ENCODE assay signal across 8 cellular contexts in genomic region chr17:58329035-58329807, GRCh38. TPM values are rescaled to one million over a fixed set of nuclear protein-coding genes. Genes with fewer than 3 reads are reported as not detected.
DNase-seq lines count a peak whose midpoint lies in the region; ATAC-seq, FAIRE-seq and TF ChIP-seq lines count a peak whose summit lies in the region.

No MANE protein-coding gene starts in this region.

- peak; percentile 44 to 62 for TF ChIP-seq RAD21 in H1 (IDR thresholded peaks at IDR 0.05 in 1 of 2, conservative IDR thresholded peaks at IDR 0.05 in 1 of 2; ENCODE audit: low read depth in 2 of 2, low read length in 2 of 2)

- peaks cover 4% of the 10 kb centered on the region for H3K9me3 Mint-ChIP-seq in activated CD4-positive, alpha-beta T cell treated with anti-CD3 and anti-CD28 coated beads, Interleukin-2, amount 10 ng/mL, durations not matched to agents 24 days and 14 days

- no peak overlapping the region; the same call in 1 of the 2 replicates for H4K8ac ChIP-seq in H1 (ENCODE audit: extremely low read depth, insufficient read depth, low read length)

- H3K4me1 Mint-ChIP-seq in activated CD4-positive, alpha-beta T cell treated with anti-CD3 and anti-CD28 coated beads, Interleukin-2, amount 10 ng/mL, durations not matched to agents 24 days and 14 days, result peaks cover 45% of the 10 kb centered on the region

- no peak overlapping the region for H2BK5ac ChIP-seq in H1 (ENCODE audit: low read depth, low read length)

- H3K4me3 ChIP-seq in DOHH2 (ENCODE audit: low read length) (peak overlapping the region; percentile 78), H1 (ENCODE audit: extremely low read depth in 1 of 4, insufficient read depth in 2 of 4, low read depth in 3 of 4, low read length in 4 of 4) (peak overlapping the region in 3 of 4 experiments; percentile 7 to 40 (median 21); a peak in 4 of 8 replicates), sigmoid colon (no peak overlapping the region)
- H3K4me3 ChIP-seq in Jurkat, Clone E6-1 (ENCODE audit: low read length), result peak overlapping the region; percentile 100

- TF ChIP-seq POLR2A in H1 (IDR thresholded peaks at IDR 0.05; ENCODE audit: control extremely low read depth in 1 of 2, low read depth in 2 of 2, low read length in 2 of 2), result no peak
- no peak for TF ChIP-seq POLR2A in sigmoid colon (IDR thresholded peaks at IDR 0.05)

- peaks cover 8% of the 10 kb centered on the region for H3K23me2 ChIP-seq in H1 (ENCODE audit: low read depth, low read length)

- H3K27ac ChIP-seq in DOHH2 (ENCODE audit: low read depth, low read length) (peak overlapping the region; percentile 100), H1 (ENCODE audit: low read depth, low read length) (no peak overlapping the region), sigmoid colon (no peak overlapping the region)

- no peak overlapping the region; a peak in 1 of 7 replicates for H3K9ac ChIP-seq in H1 (replicated peaks in 1 of 4; ENCODE audit: extremely low read depth in 1 of 4, low read depth in 3 of 4, low read length in 3 of 4)

- peak overlapping the region; percentile 91 for H3K4me3 Mint-ChIP-seq in activated CD4-positive, alpha-beta T cell treated with anti-CD3 and anti-CD28 coated beads, Interleukin-2, amount 10 ng/mL, durations not matched to agents 24 days and 14 days

- no peak overlapping the region for H2AK5ac ChIP-seq in H1 (ENCODE audit: low read depth, low read length)

- H3K18ac ChIP-seq in H1 (ENCODE audit: extremely low read depth, low read length), result peak overlapping the region; percentile 81; the same call in 1 of the 2 replicates

- CTCF ChIA-PET in H1 (lab: Charles Lee; ENCODE audit: partially characterized antibody), result interaction anchor here (1.9 to 21.9 kb wide), 2 partner anchors 10 to 24 kb away, joined by 7 to 384 read pairs; no protein-coding TSS in a partner anchor

- H3K79me2 ChIP-seq in DOHH2 (ENCODE audit: control insufficient read depth, low read length), result peaks cover 31% of the 10 kb centered on the region
- no peaks in the 10 kb centered on the region for H3K79me2 ChIP-seq in H1 (ENCODE audit: control insufficient read depth in 1 of 2, insufficient read depth in 2 of 2, low read length in 2 of 2)

- peaks cover 52% of the 10 kb centered on the region for H3K36me3 Mint-ChIP-seq in activated CD4-positive, alpha-beta T cell treated with anti-CD3 and anti-CD28 coated beads, Interleukin-2, amount 10 ng/mL, durations not matched to agents 24 days and 14 days (ENCODE audit: low read depth)

- no peak overlapping the region for H3K23ac ChIP-seq in H1 (ENCODE audit: insufficient read length)

- H2AFZ ChIP-seq in H1 (ENCODE audit: low read length), result no peak overlapping the region

- no peaks in the 10 kb centered on the region for H3K9me3 ChIP-seq in DOHH2 (ENCODE audit: control insufficient read depth, insufficient read depth, low read length)
- H3K9me3 ChIP-seq in H1 (ENCODE audit: insufficient read depth in 2 of 2, low read depth in 1 of 2, low read length in 1 of 2), result no peaks in the 10 kb centered on the region
- H3K9me3 ChIP-seq in sigmoid colon, result no peaks in the 10 kb centered on the region

- H3K4me2 ChIP-seq in DOHH2 (ENCODE audit: low read length) (peak overlapping the region; percentile 98), H1 (ENCODE audit: insufficient read depth in 1 of 2, low read depth in 2 of 2, low read length in 2 of 2) (peak overlapping the region; percentile 62 to 72)

- H3K4me1 ChIP-seq in DOHH2 (ENCODE audit: control insufficient read depth, low read length) (peaks cover 52% of the 10 kb centered on the region), H1 (replicated peaks in 1 of 4; ENCODE audit: control insufficient read depth in 3 of 4, insufficient read depth in 4 of 4, low read length in 3 of 4) (peaks cover 0 to 37% (median 26%) of the 10 kb centered on the region in 4 experiments; a peak in 6 of 7 replicates), sigmoid colon (peaks cover 0 to 13% (median 11%) of the 10 kb centered on the region in 4 donors)

- H3K36me3 ChIP-seq in DOHH2 (ENCODE audit: control insufficient read depth, low read length) (peaks cover 30% of the 10 kb centered on the region), H1 (ENCODE audit: control insufficient read depth in 2 of 4, insufficient read depth in 4 of 4, low read length in 3 of 4) (no peaks in the 10 kb centered on the region), sigmoid colon (no peaks in the 10 kb centered on the region)

- peak overlapping the region; percentile 41 for H4K5ac ChIP-seq in H1 (ENCODE audit: insufficient read length, low read depth, low read length)

- H2BK20ac ChIP-seq in H1 (ENCODE audit: low read length), result 0 out of 2 replicates have a peak overlapping the region, but pooled peaks have one; percentile 82

- POLR2A ChIA-PET in H1 (lab: Charles Lee; ENCODE audit: partially characterized antibody), result no interaction called here

- H3K27me3 ChIP-seq in DOHH2 (ENCODE audit: control insufficient read depth, low read length), result peaks cover 47% of the 10 kb centered on the region
- H3K27me3 ChIP-seq in H1 (replicated peaks in 1 of 4; ENCODE audit: control insufficient read depth in 3 of 4, extremely low read depth in 1 of 4, insufficient read depth in 3 of 4, low read length in 3 of 4), result peaks cover 0 to 7% (median 3%) of the 10 kb centered on the region in 4 experiments; a peak in 4 of 7 replicates
- peaks cover 0 to 20% (median 0%) of the 10 kb centered on the region in 3 donors for H3K27me3 ChIP-seq in sigmoid colon

- TF ChIP-seq EP300 in H1 (IDR thresholded peaks at IDR 0.05; ENCODE audit: borderline replicate concordance in 1 of 2, low read depth in 2 of 2, low read length in 2 of 2), result no peak
- TF ChIP-seq EP300 in sigmoid colon (IDR thresholded peaks at IDR 0.05), result no peak

- H4K91ac ChIP-seq in H1 (replicated peaks; ENCODE audit: insufficient read length, low read length), result no peak overlapping the region

- peaks cover 4% of the 10 kb centered on the region for H3K27me3 Mint-ChIP-seq in activated CD4-positive, alpha-beta T cell treated with anti-CD3 and anti-CD28 coated beads, Interleukin-2, amount 10 ng/mL, durations not matched to agents 24 days and 14 days

- H3K9me2 ChIP-seq in DOHH2 (replicated peaks; ENCODE audit: control insufficient read depth, low read length), result no peaks in the 10 kb centered on the region

- ATAC-seq in GM21526 (IDR thresholded peaks at IDR 0.05; ENCODE audit: low FRiP score, unreplicated experiment), result peak; percentile 40

- H2BK120ac ChIP-seq in H1 (replicated peaks; ENCODE audit: low read depth, low read length), result no peak overlapping the region

- no peak for FAIRE-seq in H1 (lab: Jason Lieb, UNC)

- H4K20me1 ChIP-seq in DOHH2 (ENCODE audit: control insufficient read depth, insufficient read depth, low read depth, low read length) (peaks cover 9% of the 10 kb centered on the region; the same call in 1 of the 2 replicates), H1 (replicated peaks in 1 of 2; ENCODE audit: control insufficient read depth in 1 of 2, insufficient read depth in 2 of 2, low read length in 2 of 2) (peaks cover 0 to 2% of the 10 kb centered on the region in 2 experiments)

- WGBS in H1 (ENCODE audit: extremely low coverage in 1 of 2, insufficient coverage in 1 of 2, insufficient read length in 1 of 2, insufficient replicate concordance in 2 of 2, low coverage in 1 of 2, low lambda C conversion rate in 2 of 2, missing lambda C conversion rate in 1 of 2), 2 experiments, result 58% methylated on average over 16 of the region's 16 CpGs; no CpG with 5 or more reads in 1 of the 2 experiments
- WGBS in sigmoid colon, 2 donors, result 31 to 65% methylated on average over 16 of the region's 16 CpGs

- intact Hi-C loops in activated CD4-positive, alpha-beta T cell treated with anti-CD3 and anti-CD28 coated beads, Interleukin-2, amount 10 ng/mL, durations not matched to agents 24 days and 14 days (cut with micrococcal nuclease), result loop anchor here (1.0 to 2.0 kb wide), 5 partner anchors 9 to 322 kb away; partner anchors contain the start of genes SRSF1 and SUPT4H1
- intact Hi-C loops in posterior vena cava (cut with DNase I) (no loop called here), sigmoid colon (cut with DNase I) (no loop called here)

- H2BK12ac ChIP-seq in H1 (ENCODE audit: low read depth, low read length), result peak overlapping the region; percentile 90; the same call in 1 of the 2 replicates

- H2BK15ac ChIP-seq in H1 (ENCODE audit: low read length), result peak overlapping the region; percentile 96; the same call in 1 of the 2 replicates

- H3K14ac ChIP-seq in H1 (ENCODE audit: insufficient read length), result no peak overlapping the region

- H3F3A ChIP-seq in DOHH2 (ENCODE audit: control insufficient read depth, insufficient read depth), result peaks cover 47% of the 10 kb centered on the region

- H3K27ac Mint-ChIP-seq in activated CD4-positive, alpha-beta T cell treated with anti-CD3 and anti-CD28 coated beads, Interleukin-2, amount 10 ng/mL, durations not matched to agents 24 days and 14 days, result peak overlapping the region; percentile 96

- TF ChIP-seq CTCF in DOHH2 (IDR thresholded peaks at IDR 0.05; ENCODE audit: low read depth, low read length, poor library complexity, severe bottlenecking), result peak; percentile 76
- peak; percentile 48 to 61 (median 55); a peak in 3 of 4 replicates for TF ChIP-seq CTCF in H1 (IDR thresholded peaks at IDR 0.05; ENCODE audit: control extremely low read depth in 1 of 3, insufficient read depth in 1 of 3, low read depth in 1 of 3, low read length in 3 of 3)
- TF ChIP-seq CTCF in sigmoid colon (IDR thresholded peaks at IDR 0.05), result no peak

- no peaks in the 10 kb centered on the region for H3K79me1 ChIP-seq in H1 (ENCODE audit: low read depth, low read length)

- no peak overlapping the region for H3K56ac ChIP-seq in H1 (replicated peaks; ENCODE audit: insufficient read length, low read depth, low read length)

- H3K4ac ChIP-seq in H1 (replicated peaks; ENCODE audit: insufficient read length, low read depth, low read length), result no peak overlapping the region

- peak; percentile 97 for DNase-seq in Jurkat, Clone E6-1 (ENCODE audit: low read depth, low spot score)
- peak; percentile 95 for DNase-seq in activated CD4-positive, alpha-beta T cell treated with anti-CD3 and anti-CD28 coated beads, Interleukin-2, amount 10 ng/mL, durations not matched to agents 24 days and 14 days
- peak in 1 of 2 experiments; percentile 69 for DNase-seq in H1 (ENCODE audit: low read depth in 1 of 2, low spot score in 2 of 2)
- peak; percentile 88 for DNase-seq in posterior vena cava (ENCODE audit: low spot score)
- no peak for DNase-seq in sigmoid colon
- DNase-seq in epidermal melanocyte (ENCODE audit: insufficient read length, low spot score), result no peak

RNA-seq across cellular contexts. Expression of gene TSPOAP1, which starts 0.6 kb away (rescaled TPM):
- 13.8 TPM for polyA plus RNA-seq in Jurkat, Clone E6-1 (2012; ENCODE audit: insufficient read depth, insufficient read length)
- total RNA-seq in activated CD4-positive, alpha-beta T cell treated with anti-CD3 and anti-CD28 coated beads, Interleukin-2, amount 10 ng/mL, durations not matched to agents 24 days and 14 days, result 22.6 and 23.6 TPM in 2 replicates
- 9.2 and 9.8 TPM in 2 replicates for total RNA-seq in H1 (2021; fragmentation: NEBNext Ultra II Directional; extraction: Animal tissue kit (Norgen Biotek cat#: 25700))
- polyA plus RNA-seq in H1 (2011; rRNA removed) (7.6 and 9.8 TPM in 2 replicates), sigmoid colon (1 to 10 TPM in 2 of 3 donors, under 1 TPM in 1; 0.69 to 7.2 (median 3.6) TPM)
- polyA plus RNA-seq in H1 (2011; cell fraction: cytosol; rRNA removed), result 13.8 TPM
- polyA plus RNA-seq in H1 (2011; cell fraction: nucleus; rRNA removed), result 69.7 TPM
- 14.7 to 18.9 TPM (median 15.9 TPM) in 4 replicates for polyA plus RNA-seq in H1 (2012, experiment 1 of 2)
- polyA plus RNA-seq in H1 (2012, experiment 2 of 2), result 6.2 TPM
- polyA plus RNA-seq in H1 (2013, experiment 1 of 2), result 4.8 TPM
- 4.1 TPM for polyA plus RNA-seq in H1 (2013, experiment 2 of 2)
- polyA minus RNA-seq in H1 (2011; rRNA and poly(A)+ RNA removed), result 2.9 and 6.6 TPM in 2 replicates
- 5.8 TPM for polyA minus RNA-seq in H1 (2011; cell fraction: cytosol; rRNA and poly(A)+ RNA removed)
- 8.9 TPM for polyA minus RNA-seq in H1 (2011; cell fraction: nucleus; rRNA and poly(A)+ RNA removed)
- total RNA-seq in posterior vena cava (1 to 10 TPM; 8.2 to 10.0 TPM), sigmoid colon (10 to 100 TPM; 12.5 to 28.4 (median 17.0) TPM)

RNA-seq across cellular contexts. Expression of gene SUPT4H1, which starts 22.8 kb away (rescaled TPM):
- polyA plus RNA-seq in Jurkat, Clone E6-1 (2012; ENCODE audit: insufficient read depth, insufficient read length), result 211 TPM
- 139 and 143 TPM in 2 replicates for total RNA-seq in activated CD4-positive, alpha-beta T cell treated with anti-CD3 and anti-CD28 coated beads, Interleukin-2, amount 10 ng/mL, durations not matched to agents 24 days and 14 days
- total RNA-seq in H1 (2021; fragmentation: NEBNext Ultra II Directional; extraction: Animal tissue kit (Norgen Biotek cat#: 25700)), result 103 and 112 TPM in 2 replicates
- polyA plus RNA-seq in H1 (2011; rRNA removed), result 115 and 143 TPM in 2 replicates
- polyA plus RNA-seq in H1 (2011; cell fraction: cytosol; rRNA removed), result 144 TPM
- 67.4 TPM for polyA plus RNA-seq in H1 (2011; cell fraction: nucleus; rRNA removed)
- polyA plus RNA-seq in H1 (2012, experiment 1 of 2), result 166 to 180 TPM (median 170 TPM) in 4 replicates
- polyA plus RNA-seq in H1 (2012, experiment 2 of 2), result 181 TPM
- polyA plus RNA-seq in H1 (2013, experiment 1 of 2), result 66.5 TPM
- 66.6 TPM for polyA plus RNA-seq in H1 (2013, experiment 2 of 2)
- polyA minus RNA-seq in H1 (2011; rRNA and poly(A)+ RNA removed), result 73.5 and 87.0 TPM in 2 replicates
- 50.8 TPM for polyA minus RNA-seq in H1 (2011; cell fraction: cytosol; rRNA and poly(A)+ RNA removed)
- polyA minus RNA-seq in H1 (2011; cell fraction: nucleus; rRNA and poly(A)+ RNA removed), result 33.5 TPM
- total RNA-seq in posterior vena cava, result 10 to 100 TPM; 48.4 to 50.1 TPM
- total RNA-seq in sigmoid colon, result 10 to 100 TPM; 50.5 to 65.3 (median 57.4) TPM
- 100 to 1,000 TPM in 1 of 3 donors, 10 to 100 TPM in 2; 90.1 to 114 (median 99.3) TPM for polyA plus RNA-seq in sigmoid colon

RNA-seq across cellular contexts. Expression of gene MPO, which starts 48.5 kb away (rescaled TPM):
- polyA plus RNA-seq in Jurkat, Clone E6-1 (2012; ENCODE audit: insufficient read depth, insufficient read length), result not detected
- total RNA-seq in activated CD4-positive, alpha-beta T cell treated with anti-CD3 and anti-CD28 coated beads, Interleukin-2, amount 10 ng/mL, durations not matched to agents 24 days and 14 days, result not detected in 2 replicates
- total RNA-seq in H1 (2021; fragmentation: NEBNext Ultra II Directional; extraction: Animal tissue kit (Norgen Biotek cat#: 25700)), result 0.74 TPM in 1 of 2 replicates, not detected in the other
- 0.06 and 0.13 TPM in 2 replicates for polyA plus RNA-seq in H1 (2011; rRNA removed)
- polyA plus RNA-seq in H1 (2011; cell fraction: cytosol; rRNA removed), result 0.08 TPM
- polyA plus RNA-seq in H1 (2011; cell fraction: nucleus; rRNA removed), result 0.61 TPM
- not detected in 4 replicates for polyA plus RNA-seq in H1 (2012, experiment 1 of 2)
- polyA plus RNA-seq in H1 (2012, experiment 2 of 2), result 0.04 TPM
- polyA plus RNA-seq in H1 (2013, experiment 1 of 2), result 0.04 TPM
- 0.09 TPM for polyA plus RNA-seq in H1 (2013, experiment 2 of 2)
- polyA minus RNA-seq in H1 (2011; rRNA and poly(A)+ RNA removed), result not detected in 2 replicates
- polyA minus RNA-seq in H1 (2011; cell fraction: cytosol; rRNA and poly(A)+ RNA removed), result not detected
- polyA minus RNA-seq in H1 (2011; cell fraction: nucleus; rRNA and poly(A)+ RNA removed), result not detected
- total RNA-seq in posterior vena cava, result under 1 TPM; 0.74 to 0.86 TPM
- total RNA-seq in sigmoid colon, result under 1 TPM in 1 of 4 donors, not detected in 3; 0.36 TPM
- polyA plus RNA-seq in sigmoid colon, result under 1 TPM in 1 of 3 donors, not detected in 2; 0.44 TPM

Comparison
In these comparisons a context has a peak if more than half of its experiments do, and no peak if none do; other contexts are left out.
1. H3K4me3 ChIP-seq: peak in DOHH2 (single experiment), Jurkat, Clone E6-1 (single experiment) and H1 (3 of 4); none in sigmoid colon (0 of 4).
2. CTCF ChIP-seq: peak in DOHH2 (single experiment) and H1 (3 of 3); none in sigmoid colon (0 of 4).
3. DNase-seq: peak in Jurkat, Clone E6-1 (single experiment), activated CD4-positive, alpha-beta T cell treated with anti-CD3 and anti-CD28 coated beads, Interleukin-2, amount 10 ng/mL, durations not matched to agents 24 days and 14 days (single experiment) and posterior vena cava (single experiment); none in sigmoid colon (single experiment) and epidermal melanocyte (single experiment).